8 cellular contexts compared by ENCODE assay signal in genomic region chr3:136818851-136819783, GRCh38. TPM values are rescaled to one million over a fixed set of nuclear protein-coding genes. Genes with fewer than 3 reads are reported as not detected.
DNase-seq lines count a peak whose midpoint lies in the region; ATAC-seq and TF ChIP-seq lines count a peak whose summit lies in the region.

SLC35G2 (plus strand) TSS chr3:136819126; CDS start chr3:136854461, 35,335 bp downstream.

- peaks cover 0 to 3% of the 10 kb centered on the region in 2 donors for H3K9me3 ChIP-seq in left lung

- intact Hi-C loops in dorsolateral prefrontal cortex (cut with DNase I) (loop anchor here (1.0 to 5.0 kb wide), 2 partner anchors 66 to 67 kb away; partner anchors contain the start of gene STAG1 (in 1 of the 2)), left lung (cut with DNase I) (no loop called here)

- ATAC-seq in GM21360 (IDR thresholded peaks at IDR 0.05; ENCODE audit: unreplicated experiment) (peak; percentile 52), left lung (peak; percentile 76)

- no peak for DNase-seq in AG09309 (ENCODE audit: low read depth)
- peak; percentile 49 for DNase-seq in NCI-H2107 (lab: John Stamatoyannopoulos, UW)
- peak; percentile 47 for DNase-seq in activated CD4-positive, alpha-beta T cell treated with anti-CD3 and anti-CD28 coated beads for 48 hours
- DNase-seq in dorsolateral prefrontal cortex: peak; percentile 32 to 82 (median 62)
- DNase-seq in left lung: peak; percentile 52 to 83
- peak; percentile 35 for DNase-seq in stimulated activated CD4-positive, alpha-beta T cell treated with anti-CD3 and anti-CD28 coated beads, Interleukin-4, amount 100 ng/mL, for 1 hour
- DNase-seq in epidermal melanocyte (ENCODE audit: insufficient read length, low spot score): no peak

- no peaks in the 10 kb centered on the region for H3K36me3 ChIP-seq in left lung

- H3K27me3 ChIP-seq in dorsolateral prefrontal cortex: no peaks in the 10 kb centered on the region
- peaks cover 0 to 40% of the 10 kb centered on the region in 2 donors for H3K27me3 ChIP-seq in left lung

- H3K27ac ChIP-seq in dorsolateral prefrontal cortex (peak within 1 kb of the TSS in 58 of 59 donors; percentile 5 to 96 (median 88)), left lung (peak within 1 kb of the TSS; percentile 73 to 87)

- TF ChIP-seq CTCF in AG09309 (IDR thresholded peaks at IDR 0.05; ENCODE audit: control insufficient read depth, insufficient read depth, low read depth, low read length, missing control alignments) (no peak), dorsolateral prefrontal cortex (IDR thresholded peaks at IDR 0.05 in 54 of 56, conservative IDR thresholded peaks at IDR 0.05 in 2 of 56; ENCODE audit: low read depth in 1 of 56, partially characterized antibody in 56 of 56) (peak in 17 of 56 donors; percentile 3 to 28 (median 17)), left lung (IDR thresholded peaks at IDR 0.05) (no peak)

- peak within 1 kb of the TSS; percentile 83 for H3K4me3 ChIP-seq in AG09309 (ENCODE audit: control insufficient read depth, low read depth, low read length)
- H3K4me3 ChIP-seq in dorsolateral prefrontal cortex: peak within 1 kb of the TSS; percentile 53 to 93 (median 81)
- peak within 1 kb of the TSS; percentile 51 to 61 for H3K4me3 ChIP-seq in left lung

- peaks cover 0 to 27% of the 10 kb centered on the region in 2 donors for H3K4me1 ChIP-seq in left lung

RNA-seq across cellular contexts. Expression of gene SLC35G2, which starts in this region (rescaled TPM):
- 10 to 100 TPM; 10.8 to 33.7 (median 20.3) TPM for total RNA-seq in dorsolateral prefrontal cortex
- 1 to 10 TPM; 4.1 to 5.9 TPM for total RNA-seq in left lung

Comparison
In these comparisons a context has a peak if more than half of its experiments do, and no peak if none do; other contexts are left out.
1. DNase-seq: peak in NCI-H2107 (single experiment), activated CD4-positive, alpha-beta T cell treated with anti-CD3 and anti-CD28 coated beads for 48 hours (single experiment), dorsolateral prefrontal cortex (10 of 10), left lung (2 of 2) and stimulated activated CD4-positive, alpha-beta T cell treated with anti-CD3 and anti-CD28 coated beads, Interleukin-4, amount 100 ng/mL, for 1 hour (single experiment); none in AG09309 (single experiment) and epidermal melanocyte (single experiment).
2. intact Hi-C loops: an anchor here in dorsolateral prefrontal cortex (1.0 to 5.0 kb wide); none called in left lung.
3. Peak in every context shown above with its lines, with median percentiles within 50 percentile points of each other: H3K4me3 ChIP-seq.